22 cellular contexts compared by ENCODE assay signal in genomic region chr12:90826031-90826430, GRCh38.
A peak's percentile ranks its signal among the peaks of the same experiment; 100 is the strongest.
DNase-seq lines count a peak whose midpoint lies in the region; ATAC-seq and TF ChIP-seq lines count a peak whose summit lies in the region.
"Had no signal": no experiment of that assay in that cellular context is flagged by ENCODE, and none has a peak within 500 bp of the region (broad histone marks: within the 10 kb centered on the region; RNA-seq: fewer than 3 reads in every experiment).

No MANE protein-coding gene starts in this region.

- H3K36me3 ChIP-seq in left ventricle myocardium inferior = no peaks in the 10 kb centered on the region
- H3K36me3 ChIP-seq in neural progenitor cell = no peaks in the 10 kb centered on the region
- H3K36me3 ChIP-seq: BLaER1, Peyer's patch had no signal

- H3K4me1 ChIP-seq in left ventricle myocardium inferior = peaks cover 27% of the 10 kb centered on the region
- H3K4me1 ChIP-seq in neural progenitor cell = no peaks in the 10 kb centered on the region
- H3K4me1 ChIP-seq: BLaER1, Peyer's patch had no signal

- no peak overlapping the region for H3K4me2 ChIP-seq in neural progenitor cell
- H3K4me2 ChIP-seq: BLaER1 had no signal

- no peaks in the 10 kb centered on the region for H3F3A ChIP-seq in neural progenitor cell (ENCODE audit: low read depth)

- H4K20me1 ChIP-seq in neural progenitor cell (ENCODE audit: low read depth) = no peaks in the 10 kb centered on the region
- H4K20me1 ChIP-seq: BLaER1 had no signal

- H3K4me3 ChIP-seq in left ventricle myocardium inferior (no peak overlapping the region), fibroblast of the aortic adventitia (ENCODE audit: low read depth, low read length) (no peak overlapping the region), neural progenitor cell (no peak overlapping the region)
- H3K4me3 ChIP-seq: BLaER1, Peyer's patch had no signal

- DNase-seq in left ventricle myocardium superior (no peak), left ventricle myocardium inferior (no peak), fibroblast of the aortic adventitia (ENCODE audit: low read depth) (peak; percentile 58), neural progenitor cell (ENCODE audit: low spot score) (no peak), NCI-H1436 (lab: John Stamatoyannopoulos, UW) (no peak), NCI-H1105 (lab: John Stamatoyannopoulos, UW) (no peak)
- DNase-seq: CD4-positive, alpha-beta T cell; COR-L47; DMS79; H7; Kasumi-1; MM.1S; NCI-H1048; NCI-H1436 treated with DMSO at 0.1 percent for 48 hours; NCI-H1930; NCI-H2227 treated with DMSO at 0.1 percent for 48 hours; NCI-H510A treated with DMSO at 0.1 percent for 48 hours; NCI-H774; NK-92 treated with Interleukin-12 subunit alpha and Interleukin-12 subunit beta, amount 100 ng/mL, for 24 hours; Peyer's patch had no signal

- H3K27me3 ChIP-seq in left ventricle myocardium inferior (ENCODE audit: low read depth) (no peaks in the 10 kb centered on the region), neural progenitor cell (no peaks in the 10 kb centered on the region)
- H3K27me3 ChIP-seq: BLaER1, Peyer's patch had no signal

- H3K27ac ChIP-seq in left ventricle myocardium inferior (replicated peaks) (no peak overlapping the region), neural progenitor cell (no peak overlapping the region)
- H3K27ac ChIP-seq: BLaER1, Peyer's patch had no signal

- no peak overlapping the region for H2AFZ ChIP-seq in neural progenitor cell (replicated peaks)

- peaks cover 32% of the 10 kb centered on the region for H3K4me1 Mint-ChIP-seq in neural progenitor cell

- no peaks in the 10 kb centered on the region for H3K9me3 Mint-ChIP-seq in neural progenitor cell
- H3K9me3 Mint-ChIP-seq: CD4-positive, alpha-beta T cell had no signal

- intact Hi-C loops in left ventricle myocardium superior (cut with micrococcal nuclease) (no loop called here), left ventricle myocardium inferior (cut with micrococcal nuclease) (no loop called here)

- H3K79me2 ChIP-seq in neural progenitor cell (ENCODE audit: low read depth) = no peaks in the 10 kb centered on the region

- H3K9ac ChIP-seq in neural progenitor cell = no peak overlapping the region
- H3K9ac ChIP-seq: BLaER1 had no signal

- peak overlapping the region; percentile 12 for H3K4me3 Mint-ChIP-seq in neural progenitor cell
- H3K4me3 Mint-ChIP-seq: CD4-positive, alpha-beta T cell had no signal

- ATAC-seq in left ventricle myocardium superior = peak; percentile 81
- no peak for ATAC-seq in GM18502 (IDR thresholded peaks at IDR 0.05; ENCODE audit: poor library complexity, unreplicated experiment)

- H3K36me3 Mint-ChIP-seq in neural progenitor cell = no peaks in the 10 kb centered on the region

- peak overlapping the region; percentile 44 for H3K27ac Mint-ChIP-seq in neural progenitor cell
- H3K27ac Mint-ChIP-seq: CD4-positive, alpha-beta T cell had no signal

- peaks cover 4% of the 10 kb centered on the region for H3K27me3 Mint-ChIP-seq in neural progenitor cell (ENCODE audit: insufficient read depth, low read depth)

- no peak for TF ChIP-seq CTCF in left ventricle myocardium inferior (IDR thresholded peaks at IDR 0.05; ENCODE audit: borderline replicate concordance)
- no peak for TF ChIP-seq CTCF in fibroblast of the aortic adventitia (IDR thresholded peaks at IDR 0.05; ENCODE audit: insufficient read depth, low read length)
- TF ChIP-seq CTCF in neural progenitor cell (IDR thresholded peaks at IDR 0.05) = no peak

- H3K9me3 ChIP-seq in left ventricle myocardium inferior (replicated peaks) (no peaks in the 10 kb centered on the region), neural progenitor cell (ENCODE audit: low read depth) (no peaks in the 10 kb centered on the region)
- H3K9me3 ChIP-seq: Peyer's patch had no signal
